ENCODE assay signal across 38 cellular contexts in genomic region chrX:133321441-133321840, GRCh38.
"Had no signal": no experiment of that assay in that cellular context is flagged by ENCODE, and none has a peak within 500 bp of the region (broad histone marks: within the 10 kb centered on the region; RNA-seq: fewer than 3 reads in every experiment).

No MANE protein-coding gene starts in this region.

- H3K9me3 ChIP-seq: Peyer's patch had no signal

- DNase-seq: activated CD4-positive, alpha-beta memory T cell treated with anti-CD3 and anti-CD28 coated beads, Interleukin-2, amount 10 ng/mL, durations not matched to agents 7 days and 5 days; activated CD4-positive, alpha-beta T cell treated with anti-CD3 and anti-CD28 coated beads for 1 hour; activated CD4-positive, alpha-beta T cell treated with anti-CD3 and anti-CD28 coated beads for 48 hours; activated CD4-positive, CD25-positive, alpha-beta regulatory T cell; activated CD8-positive, alpha-beta memory T cell treated with anti-CD3 and anti-CD28 coated beads for 24 hours; activated CD8-positive, alpha-beta memory T cell treated with anti-CD3 and anti-CD28 coated beads, Interleukin-2, amount 10 ng/mL, durations not matched to agents 7 days and 5 days; activated CD8-positive, alpha-beta memory T cell treated with anti-CD3 and anti-CD28 coated beads, Interleukin-2, amount 50 U/mL, for 48 hours; activated effector memory CD4-positive, alpha-beta T cell treated with anti-CD3 and anti-CD28 coated beads, Interleukin-2, amount 50 U/mL, for 16 hours; activated naive CD4-positive, alpha-beta T cell; activated naive CD4-positive, alpha-beta T cell treated with anti-CD3 and anti-CD28 coated beads, Interleukin-2, amount 50 U/mL, for 16 hours; activated naive CD8-positive, alpha-beta T cell treated with anti-CD3 and anti-CD28 coated beads for 36 hours; activated T-cell treated with anti-CD3 and anti-CD28 coated beads, Interleukin-2, amount 50 U/mL, for 72 hours; amniotic stem cell; aorta; Kasumi-1; KBM-7; MM.1S; MV-4-11; NCI-H1092; NCI-H1436 treated with DMSO at 0.1 percent for 48 hours; NCI-H1694 treated with DMSO at 0.1 percent for 48 hours; NCI-H2029 treated with DMSO at 0.1 percent for 48 hours; NCI-H2107; NCI-H2171; NCI-H2227 treated with DMSO at 0.1 percent for 48 hours; NCI-H446; NCI-H510A treated with DMSO at 0.1 percent for 48 hours; NCI-H69; Peyer's patch; SIG-M5; T-cell; T-helper 2 cell; T-helper 9 cell; WERI-Rb-1 had no signal

- H3K27me3 Mint-ChIP-seq: activated CD8-positive, alpha-beta memory T cell treated with anti-CD3 and anti-CD28 coated beads, Interleukin-2, amount 10 ng/mL, durations not matched to agents 7 days and 5 days; activated naive CD8-positive, alpha-beta T cell treated with anti-CD3 and anti-CD28 coated beads for 36 hours; activated T-helper 17 cell treated with anti-CD3 and anti-CD28 coated beads, Interleukin-2, amount 50 U/mL, for 72 hours had no signal

- H3K27me3 ChIP-seq: Peyer's patch had no signal

- H3K4me3 Mint-ChIP-seq: activated CD4-positive, alpha-beta memory T cell treated with anti-CD3 and anti-CD28 coated beads, Interleukin-2, amount 10 ng/mL, durations not matched to agents 7 days and 5 days; activated CD8-positive, alpha-beta memory T cell treated with anti-CD3 and anti-CD28 coated beads, Interleukin-2, amount 10 ng/mL, durations not matched to agents 7 days and 5 days; activated naive CD8-positive, alpha-beta T cell treated with anti-CD3 and anti-CD28 coated beads for 36 hours; activated T-cell treated with anti-CD3 and anti-CD28 coated beads, Interleukin-2, amount 50 U/mL, for 72 hours; activated T-helper 17 cell treated with anti-CD3 and anti-CD28 coated beads, Interleukin-2, amount 50 U/mL, for 72 hours; T-cell had no signal

- ATAC-seq: activated CD8-positive, alpha-beta memory T cell treated with anti-CD3 and anti-CD28 coated beads, Interleukin-2, amount 10 ng/mL, durations not matched to agents 7 days and 5 days; activated T-cell treated with anti-CD3 and anti-CD28 coated beads, Interleukin-2, amount 50 U/mL, for 72 hours; activated T-helper 17 cell treated with anti-CD3 and anti-CD28 coated beads, Interleukin-2, amount 50 U/mL, for 72 hours; Right ventricle myocardium inferior; SK-N-SH treated with all-trans-retinoic acid at 6 μM for 48 hours; T-cell had no signal

- H3K27ac ChIP-seq: Peyer's patch, RWPE1, WERI-Rb-1 had no signal

- H3K36me3 ChIP-seq: Peyer's patch, WERI-Rb-1 had no signal

- H3K4me1 ChIP-seq: Peyer's patch had no signal

- H3K36me3 Mint-ChIP-seq: activated CD8-positive, alpha-beta memory T cell treated with anti-CD3 and anti-CD28 coated beads, Interleukin-2, amount 10 ng/mL, durations not matched to agents 7 days and 5 days; activated naive CD8-positive, alpha-beta T cell treated with anti-CD3 and anti-CD28 coated beads for 36 hours; T-cell had no signal

- H3K4me3 ChIP-seq: Peyer's patch had no signal

- H3K4me1 Mint-ChIP-seq: activated CD8-positive, alpha-beta memory T cell treated with anti-CD3 and anti-CD28 coated beads, Interleukin-2, amount 10 ng/mL, durations not matched to agents 7 days and 5 days; activated naive CD8-positive, alpha-beta T cell treated with anti-CD3 and anti-CD28 coated beads for 36 hours; activated T-helper 17 cell treated with anti-CD3 and anti-CD28 coated beads, Interleukin-2, amount 50 U/mL, for 72 hours; T-cell had no signal

- H3K27ac Mint-ChIP-seq: activated CD4-positive, alpha-beta memory T cell treated with anti-CD3 and anti-CD28 coated beads, Interleukin-2, amount 10 ng/mL, durations not matched to agents 7 days and 5 days; activated CD8-positive, alpha-beta memory T cell treated with anti-CD3 and anti-CD28 coated beads, Interleukin-2, amount 10 ng/mL, durations not matched to agents 7 days and 5 days; activated naive CD8-positive, alpha-beta T cell treated with anti-CD3 and anti-CD28 coated beads for 36 hours; activated T-cell treated with anti-CD3 and anti-CD28 coated beads, Interleukin-2, amount 50 U/mL, for 72 hours; activated T-helper 17 cell treated with anti-CD3 and anti-CD28 coated beads, Interleukin-2, amount 50 U/mL, for 72 hours; T-cell had no signal

- H3K9me3 Mint-ChIP-seq: activated CD4-positive, alpha-beta memory T cell treated with anti-CD3 and anti-CD28 coated beads, Interleukin-2, amount 10 ng/mL, durations not matched to agents 7 days and 5 days; activated naive CD8-positive, alpha-beta T cell treated with anti-CD3 and anti-CD28 coated beads for 36 hours; activated T-cell treated with anti-CD3 and anti-CD28 coated beads, Interleukin-2, amount 50 U/mL, for 72 hours; activated T-helper 17 cell treated with anti-CD3 and anti-CD28 coated beads, Interleukin-2, amount 50 U/mL, for 72 hours; T-cell had no signal
